ENCODE assay signal across 12 cellular contexts in the genomic region with DNA sequence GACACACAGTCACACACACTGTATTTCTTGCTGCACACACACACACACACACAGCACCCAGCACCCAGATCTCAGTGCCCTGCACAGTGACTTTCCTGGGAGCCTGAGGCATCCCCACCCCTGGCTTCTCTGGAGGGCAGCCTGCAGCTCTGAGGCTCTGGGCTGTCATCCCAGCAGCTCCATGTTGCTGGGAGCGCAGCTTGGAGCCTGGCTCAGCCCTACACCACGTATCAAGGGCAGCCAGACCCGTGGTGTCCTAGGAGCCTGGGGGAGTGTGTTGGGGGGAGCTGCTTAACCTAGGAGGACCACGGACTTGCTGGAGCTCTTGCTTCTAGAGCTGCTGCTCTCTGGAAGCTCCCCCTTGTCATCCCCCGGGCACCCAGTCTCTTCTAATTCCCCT. TPM values are rescaled to one million over a fixed set of nuclear protein-coding genes. Genes with fewer than 3 reads are reported as not detected.
DNase-seq lines count a peak whose midpoint lies in the region; ATAC-seq, FAIRE-seq and TF ChIP-seq lines count a peak whose summit lies in the region.
"Had no signal": no experiment of that assay in that cellular context is flagged by ENCODE, and none has a peak within 500 bp of the region (broad histone marks: within the 10 kb centered on the region; RNA-seq: fewer than 3 reads in every experiment).

No MANE protein-coding gene starts in this region.

- no peaks in the 10 kb centered on the region for H3K79me2 ChIP-seq in H1 (ENCODE audit: control insufficient read depth in 1 of 2, insufficient read depth in 2 of 2, low read length in 2 of 2)
- peaks cover 16% of the 10 kb centered on the region for H3K79me2 ChIP-seq in neural progenitor cell (ENCODE audit: low read depth)

- H3K27ac ChIP-seq in breast epithelium (peak overlapping the region; percentile 98 to 99), H1 (ENCODE audit: low read depth, low read length) (no peak overlapping the region), neural progenitor cell (no peak overlapping the region), tibial artery (peak overlapping the region; percentile 99 to 100)

- H3K4me3 Mint-ChIP-seq in MCF 10A (ENCODE audit: unreplicated experiment) (no peak overlapping the region), neural progenitor cell (peak overlapping the region; percentile 55)

- ATAC-seq in HG03025 (IDR thresholded peaks at IDR 0.05; ENCODE audit: low FRiP score, unreplicated experiment) (no peak), GM19455 (IDR thresholded peaks at IDR 0.05; ENCODE audit: unreplicated experiment) (no peak)

- no peak overlapping the region for H4K91ac ChIP-seq in H1 (replicated peaks; ENCODE audit: insufficient read length, low read length)

- H3F3A ChIP-seq in neural progenitor cell (ENCODE audit: low read depth) = peaks cover 32% of the 10 kb centered on the region

- no peak for TF ChIP-seq EP300 in H1 (IDR thresholded peaks at IDR 0.05; ENCODE audit: borderline replicate concordance in 1 of 2, low read depth in 2 of 2, low read length in 2 of 2)

- WGBS in H1 (ENCODE audit: extremely low coverage in 1 of 2, insufficient coverage in 1 of 2, insufficient read length in 1 of 2, insufficient replicate concordance in 2 of 2, low coverage in 1 of 2, low lambda C conversion rate in 2 of 2, missing lambda C conversion rate in 1 of 2), 2 experiments = 68% methylated on average over 5 of the region's 5 CpGs; no CpG with 5 or more reads in 1 of the 2 experiments

- BruUV-seq in MCF 10A (replicated peaks; lab: Mats Ljungman, UMichigan) = no TSS peak

- H3K27me3 Mint-ChIP-seq in MCF 10A (ENCODE audit: insufficient read depth, unreplicated experiment) (no peaks in the 10 kb centered on the region), neural progenitor cell (ENCODE audit: insufficient read depth, low read depth) (peaks cover 11% of the 10 kb centered on the region)

- peaks cover 6% of the 10 kb centered on the region for H3K36me3 Mint-ChIP-seq in MCF 10A (ENCODE audit: insufficient read depth, unreplicated experiment)
- H3K36me3 Mint-ChIP-seq in neural progenitor cell = no peaks in the 10 kb centered on the region

- H3K9me3 Mint-ChIP-seq in MCF 10A (ENCODE audit: unreplicated experiment) (no peaks in the 10 kb centered on the region), neural progenitor cell (no peaks in the 10 kb centered on the region)
- H3K9me3 Mint-ChIP-seq: activated T-cell treated with anti-CD3 and anti-CD28 coated beads, Interleukin-2, amount 50 U/mL, for 24 hours had no signal

- no peak overlapping the region for H3K23ac ChIP-seq in H1 (ENCODE audit: insufficient read length)

- H4K20me1 ChIP-seq in H1 (replicated peaks in 1 of 2; ENCODE audit: control insufficient read depth in 1 of 2, insufficient read depth in 2 of 2, low read length in 2 of 2) (peaks cover 3 to 4% of the 10 kb centered on the region in 2 experiments), neural progenitor cell (ENCODE audit: low read depth) (peaks cover 12% of the 10 kb centered on the region)

- DNase-seq in breast epithelium (ENCODE audit: low spot score in 2 of 2) = no peak
- DNase-seq in MCF 10A (ENCODE audit: unreplicated experiment) = no peak
- no peak for DNase-seq in H1 (ENCODE audit: low read depth in 1 of 2, low spot score in 2 of 2)
- DNase-seq in neural progenitor cell (ENCODE audit: low spot score) = peak; percentile 45
- DNase-seq in tibial artery = no peak
- no peak for DNase-seq in ecto neural progenitor cell (ENCODE audit: low spot score)
- DNase-seq: 8988T; activated T-cell treated with anti-CD3 and anti-CD28 coated beads, Interleukin-2, amount 50 U/mL, for 24 hours; Caco-2; transverse colon had no signal

- no peaks in the 10 kb centered on the region for H3K36me3 ChIP-seq in breast epithelium
- no peaks in the 10 kb centered on the region for H3K36me3 ChIP-seq in H1 (ENCODE audit: control insufficient read depth in 2 of 4, insufficient read depth in 4 of 4, low read length in 3 of 4)
- H3K36me3 ChIP-seq in neural progenitor cell = no peaks in the 10 kb centered on the region
- no peaks in the 10 kb centered on the region for H3K36me3 ChIP-seq in tibial artery
- H3K36me3 ChIP-seq: transverse colon had no signal

- H3K18ac ChIP-seq in H1 (ENCODE audit: extremely low read depth, low read length) = no peak overlapping the region

- no peak overlapping the region for H3K4me3 ChIP-seq in breast epithelium
- H3K4me3 ChIP-seq in H1 (ENCODE audit: extremely low read depth in 1 of 4, insufficient read depth in 2 of 4, low read depth in 3 of 4, low read length in 4 of 4) = no peak overlapping the region
- H3K4me3 ChIP-seq in neural progenitor cell = no peak overlapping the region
- H3K4me3 ChIP-seq in tibial artery = no peak overlapping the region
- H3K4me3 ChIP-seq: transverse colon had no signal

- TF ChIP-seq RAD21 in H1 (IDR thresholded peaks at IDR 0.05 in 1 of 2, conservative IDR thresholded peaks at IDR 0.05 in 1 of 2; ENCODE audit: low read depth in 2 of 2, low read length in 2 of 2) = no peak

- H3K9me3 ChIP-seq in breast epithelium = no peaks in the 10 kb centered on the region
- no peaks in the 10 kb centered on the region for H3K9me3 ChIP-seq in H1 (ENCODE audit: insufficient read depth in 2 of 2, low read depth in 1 of 2, low read length in 1 of 2)
- H3K9me3 ChIP-seq in neural progenitor cell (ENCODE audit: low read depth) = no peaks in the 10 kb centered on the region
- H3K9me3 ChIP-seq in tibial artery = no peaks in the 10 kb centered on the region
- H3K9me3 ChIP-seq: Caco-2, transverse colon had no signal

- CTCF ChIA-PET in MCF 10A (lab: Yijun Ruan, JAX) = interaction anchor here (0.6 to 7.5 kb wide), 21 partner anchors 11 to 459 kb away, joined by 3 to 103 read pairs (median 4); no protein-coding TSS in a partner anchor
- CTCF ChIA-PET in H1 (lab: Charles Lee; ENCODE audit: partially characterized antibody) = interaction anchor here (0.5 to 27.8 kb wide), 37 partner anchors 10 to 554 kb away, joined by 3 to 831 read pairs (median 4); a partner anchor contains a TSS

- no peak overlapping the region for H3K4me2 ChIP-seq in H1 (ENCODE audit: insufficient read depth in 1 of 2, low read depth in 2 of 2, low read length in 2 of 2)
- no peak overlapping the region for H3K4me2 ChIP-seq in neural progenitor cell

- no peaks in the 10 kb centered on the region for H3K79me1 ChIP-seq in H1 (ENCODE audit: low read depth, low read length)

- no peak overlapping the region for H3K27ac Mint-ChIP-seq in MCF 10A (ENCODE audit: low read depth, unreplicated experiment)
- peak overlapping the region; percentile 17 for H3K27ac Mint-ChIP-seq in neural progenitor cell

- H3K27me3 ChIP-seq in breast epithelium (no peaks in the 10 kb centered on the region), H1 (replicated peaks in 1 of 4; ENCODE audit: control insufficient read depth in 3 of 4, extremely low read depth in 1 of 4, insufficient read depth in 3 of 4, low read length in 3 of 4) (peaks cover 19 to 44% (median 39%) of the 10 kb centered on the region in 4 experiments), neural progenitor cell (peaks cover 12% of the 10 kb centered on the region), tibial artery (no peaks in the 10 kb centered on the region)
- H3K27me3 ChIP-seq: transverse colon had no signal

- H3K56ac ChIP-seq in H1 (replicated peaks; ENCODE audit: insufficient read length, low read depth, low read length) = no peak overlapping the region

- H2BK5ac ChIP-seq in H1 (ENCODE audit: low read depth, low read length) = no peak overlapping the region

- peak overlapping the region; percentile 43; the same call in 1 of the 2 replicates for H2BK20ac ChIP-seq in H1 (ENCODE audit: low read length)

- H3K23me2 ChIP-seq in H1 (ENCODE audit: low read depth, low read length) = peaks cover 18% of the 10 kb centered on the region

- no peak overlapping the region for H2BK120ac ChIP-seq in H1 (replicated peaks; ENCODE audit: low read depth, low read length)

- no peak overlapping the region for H4K5ac ChIP-seq in H1 (ENCODE audit: insufficient read length, low read depth, low read length)

- H3K4ac ChIP-seq in H1 (replicated peaks; ENCODE audit: insufficient read length, low read depth, low read length) = no peak overlapping the region

- intact Hi-C loops in breast epithelium (cut with DNase I; ENCODE audit: low total_unique reads) (loop anchor here (10.0 kb wide), 1 partner anchor 142 kb away; no protein-coding TSS in a partner anchor), MCF 10A (cut with micrococcal nuclease) (no loop called here), tibial artery (cut with DNase I; ENCODE audit: low total_unique reads) (no loop called here)

- no peak overlapping the region for H2AFZ ChIP-seq in H1 (ENCODE audit: low read length)
- no peak overlapping the region for H2AFZ ChIP-seq in neural progenitor cell (replicated peaks)

- POLR2A ChIA-PET in MCF 10A (lab: Yijun Ruan, JAX) = interaction anchor here (0.5 to 9.2 kb wide), 9 partner anchors 23 to 452 kb away, joined by 3 to 206 read pairs (median 3); a partner anchor contains a TSS
- POLR2A ChIA-PET in H1 (lab: Charles Lee; ENCODE audit: partially characterized antibody) = interaction anchor here (0.6 to 2.9 kb wide), 7 partner anchors 25 to 324 kb away, joined by 3 to 18 read pairs (median 4); no protein-coding TSS in a partner anchor

- no peak overlapping the region; the same call in 1 of the 2 replicates for H2AK5ac ChIP-seq in H1 (ENCODE audit: low read depth, low read length)

- TF ChIP-seq POLR2A in breast epithelium (IDR thresholded peaks at IDR 0.05) (no peak), H1 (IDR thresholded peaks at IDR 0.05; ENCODE audit: control extremely low read depth in 1 of 2, low read depth in 2 of 2, low read length in 2 of 2) (no peak)

- H3K14ac ChIP-seq in H1 (ENCODE audit: insufficient read length) = no peak overlapping the region

- H4K8ac ChIP-seq in H1 (ENCODE audit: extremely low read depth, insufficient read depth, low read length) = no peak overlapping the region

- no peak overlapping the region for H3K9ac ChIP-seq in H1 (replicated peaks in 1 of 4; ENCODE audit: extremely low read depth in 1 of 4, low read depth in 3 of 4, low read length in 3 of 4)
- H3K9ac ChIP-seq in neural progenitor cell = no peak overlapping the region

- peaks cover 12% of the 10 kb centered on the region for H3K4me1 Mint-ChIP-seq in MCF 10A (ENCODE audit: insufficient read depth, unreplicated experiment)
- H3K4me1 Mint-ChIP-seq in neural progenitor cell = peaks cover 43% of the 10 kb centered on the region

- no peak overlapping the region for H2BK15ac ChIP-seq in H1 (ENCODE audit: low read length)

- H3K4me1 ChIP-seq in breast epithelium = peaks cover 1 to 4% of the 10 kb centered on the region in 2 donors
- peaks cover 2 to 26% (median 9%) of the 10 kb centered on the region in 4 experiments for H3K4me1 ChIP-seq in H1 (replicated peaks in 1 of 4; ENCODE audit: control insufficient read depth in 3 of 4, insufficient read depth in 4 of 4, low read length in 3 of 4)
- H3K4me1 ChIP-seq in neural progenitor cell = peaks cover 23% of the 10 kb centered on the region
- H3K4me1 ChIP-seq in tibial artery = peaks cover 4 to 36% (median 26%) of the 10 kb centered on the region in 4 donors

- peak overlapping the region; percentile 50; the same call in 1 of the 2 replicates for H2BK12ac ChIP-seq in H1 (ENCODE audit: low read depth, low read length)

- TF ChIP-seq CTCF in breast epithelium (IDR thresholded peaks at IDR 0.05) (no peak), MCF 10A (IDR thresholded peaks at IDR 0.05; ENCODE audit: unreplicated experiment) (no peak), H1 (IDR thresholded peaks at IDR 0.05; ENCODE audit: control extremely low read depth in 1 of 3, insufficient read depth in 1 of 3, low read depth in 1 of 3, low read length in 3 of 3) (no peak), neural progenitor cell (IDR thresholded peaks at IDR 0.05) (no peak), tibial artery (IDR thresholded peaks at IDR 0.05) (no peak)

- no peak for FAIRE-seq in H1 (lab: Jason Lieb, UNC)

RNA-seq across cellular contexts. Expression of a gene that starts 5.2 kb away (rescaled TPM):
- total RNA-seq in breast epithelium (10 to 100 TPM in 2 of 3 donors, 1 to 10 TPM in 1; 4.3 to 18.4 (median 18.1) TPM), MCF 10A (2022) (11.9 and 13.4 TPM in 2 replicates), neural progenitor cell (ENCODE audit: low replicate concordance) (12.2 and 32.7 TPM in 2 replicates)
- total RNA-seq in H1 (2021; fragmentation: NEBNext Ultra II Directional; extraction: Animal tissue kit (Norgen Biotek cat#: 25700)) = 1.0 and 1.2 TPM in 2 replicates
- 0.65 and 0.96 TPM in 2 replicates for polyA plus RNA-seq in H1 (2011; rRNA removed)
- 0.62 TPM for polyA plus RNA-seq in H1 (2011; cell fraction: cytosol; rRNA removed)
- polyA plus RNA-seq in H1 (2011; cell fraction: nucleus; rRNA removed) = 1.7 TPM
- 0.25 to 0.47 TPM (median 0.34 TPM) in 4 replicates for polyA plus RNA-seq in H1 (2012, experiment 1 of 2)
- polyA plus RNA-seq in H1 (2012, experiment 2 of 2) = 0.16 TPM
- 0.36 TPM for polyA plus RNA-seq in H1 (2013, experiment 1 of 2)
- polyA plus RNA-seq in H1 (2013, experiment 2 of 2) = 0.48 TPM
- polyA minus RNA-seq in H1 (2011; rRNA and poly(A)+ RNA removed) = 0.22 and 0.27 TPM in 2 replicates
- polyA minus RNA-seq in H1 (2011; cell fraction: cytosol; rRNA and poly(A)+ RNA removed) = 0.66 TPM
- 6.8 TPM for polyA minus RNA-seq in H1 (2011; cell fraction: nucleus; rRNA and poly(A)+ RNA removed)

Comparison
In these comparisons a context has a peak if more than half of its experiments do, and no peak if none do; other contexts are left out.
1. H3K27ac ChIP-seq: peak in breast epithelium (2 of 2) and tibial artery (2 of 2); none in H1 (single experiment) and neural progenitor cell (single experiment).